Comparison of ENCODE assay signal across 8 cellular contexts in the genomic region with DNA sequence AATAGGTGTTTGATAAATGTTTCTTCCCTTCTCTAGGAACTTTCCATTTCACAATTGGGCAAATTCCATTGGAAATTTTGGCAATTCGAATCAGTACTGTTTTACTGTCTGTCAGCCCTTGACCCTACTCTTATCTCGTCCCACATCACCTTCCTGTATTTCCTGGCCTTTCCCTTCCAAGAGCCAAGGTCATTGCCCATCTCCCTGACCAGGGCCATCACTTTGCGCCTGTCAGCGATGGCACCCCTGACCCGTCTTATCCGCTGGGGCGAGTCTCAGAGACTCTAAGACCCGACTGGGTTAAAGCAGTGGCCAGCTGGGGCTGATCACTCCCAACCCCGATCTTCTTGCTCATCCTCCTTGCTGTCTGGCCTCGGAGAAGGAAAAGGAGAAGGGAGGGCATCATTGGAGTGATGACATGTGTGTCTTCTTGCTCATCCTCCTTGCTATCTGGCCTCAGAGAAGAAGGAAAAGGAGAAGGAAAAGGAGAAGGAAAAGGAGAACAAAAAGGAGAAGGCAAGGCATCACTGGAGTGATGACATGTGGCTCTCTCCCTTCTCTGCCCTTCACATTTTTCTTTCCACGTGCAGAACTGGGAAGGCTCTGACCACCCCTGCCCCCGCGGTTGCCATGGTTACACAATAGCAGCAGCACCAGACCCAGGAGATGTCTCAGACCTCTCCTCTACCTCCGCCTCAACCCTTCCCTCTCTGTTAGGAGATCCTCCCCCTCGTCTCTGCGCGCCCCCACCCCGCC. TPM values are rescaled to one million over a fixed set of nuclear protein-coding genes. Genes with fewer than 3 reads are reported as not detected.
DNase-seq lines count a peak whose midpoint lies in the region; ATAC-seq and TF ChIP-seq lines count a peak whose summit lies in the region.

No MANE protein-coding gene starts in this region.

- H3K27me3 Mint-ChIP-seq in activated B cell treated with CpG ODN at 0.5 μM for 24 hours: peaks cover 22% of the 10 kb centered on the region
- H3K27me3 Mint-ChIP-seq in Caco-2 (ENCODE audit: insufficient read depth, unreplicated experiment): no peaks in the 10 kb centered on the region

- no peaks in the 10 kb centered on the region for H4K20me1 ChIP-seq in GM23248 (ENCODE audit: insufficient read depth)

- CTCF ChIA-PET in activated B cell treated with CpG ODN at 0.5 μM for 24 hours (lab: Charles Lee): no interaction called here
- CTCF ChIA-PET in Caco-2 (lab: Charles Lee): no interaction called here

- ATAC-seq in activated B cell treated with CpG ODN at 0.5 μM for 24 hours (ENCODE audit: low read depth) (no peak), gastrocnemius medialis (no peak)

- DNase-seq in GM23248 (peak; percentile 64), activated B cell treated with CpG ODN at 0.5 μM for 24 hours (no peak), iPS DF 6.9 (ENCODE audit: low read depth, low spot score) (no peak), gastrocnemius medialis (no peak), Caco-2 (no peak), NCI-H1694 (lab: John Stamatoyannopoulos, UW) (no peak), cerebellar cortex (ENCODE audit: low spot score) (no peak), NCI-H146 treated with DMSO at 0.1 percent for 48 hours (lab: John Stamatoyannopoulos, UW; ENCODE audit: unreplicated experiment) (no peak)

- H3K27ac Mint-ChIP-seq in activated B cell treated with CpG ODN at 0.5 μM for 24 hours: no peak overlapping the region
- H3K27ac Mint-ChIP-seq in Caco-2 (ENCODE audit: unreplicated experiment): no peak overlapping the region

- H3K9me3 ChIP-seq in GM23248 (ENCODE audit: low read depth): no peaks in the 10 kb centered on the region
- H3K9me3 ChIP-seq in iPS DF 6.9 (ENCODE audit: control insufficient read depth, insufficient read depth, low read length): no peaks in the 10 kb centered on the region; the same call in 1 of the 2 replicates
- H3K9me3 ChIP-seq in gastrocnemius medialis: no peaks in the 10 kb centered on the region
- H3K9me3 ChIP-seq in Caco-2: peaks cover 12% of the 10 kb centered on the region; the same call in 1 of the 2 replicates

- H3K4me3 ChIP-seq in GM23248 (peak overlapping the region; percentile 76), iPS DF 6.9 (ENCODE audit: low read length) (peak overlapping the region; percentile 56; the same call in 1 of the 2 replicates), gastrocnemius medialis (peak overlapping the region in 3 of 4 donors; percentile 46 to 55 (median 47)), Caco-2 (ENCODE audit: low read depth, low read length) (no peak overlapping the region)

- 0 out of 2 replicates have a peak, but pooled peaks cover 4% of the 10 kb centered on the region for H3K4me1 ChIP-seq in GM23248 (ENCODE audit: insufficient read depth)
- no peaks in the 10 kb centered on the region for H3K4me1 ChIP-seq in iPS DF 6.9 (ENCODE audit: control insufficient read depth, insufficient read depth, low read length)
- H3K4me1 ChIP-seq in gastrocnemius medialis: no peaks in the 10 kb centered on the region
- no peaks in the 10 kb centered on the region for H3K4me1 ChIP-seq in Caco-2

- WGBS in GM23248 (ENCODE audit: low coverage in 1 of 2, low lambda C conversion rate in 2 of 2, missing lambda C conversion rate in 2 of 2), 2 experiments: 37 to 39% methylated on average over 16 to 18 of the region's 18 CpGs
- no CpG with 5 or more reads among the region's 18 CpGs for WGBS in iPS DF 6.9 (ENCODE audit: insufficient coverage, insufficient read length)

- H3K36me3 Mint-ChIP-seq in activated B cell treated with CpG ODN at 0.5 μM for 24 hours (ENCODE audit: low read depth) (peaks cover 2% of the 10 kb centered on the region), Caco-2 (ENCODE audit: insufficient read depth, unreplicated experiment) (no peaks in the 10 kb centered on the region)

- peak overlapping the region; percentile 86 for H3K4me2 ChIP-seq in GM23248 (ENCODE audit: unreplicated experiment)

- peak overlapping the region; percentile 39 for H3K27ac ChIP-seq in GM23248
- H3K27ac ChIP-seq in iPS DF 6.9 (ENCODE audit: low read length): no peak overlapping the region
- no peak overlapping the region for H3K27ac ChIP-seq in gastrocnemius medialis

- no peaks in the 10 kb centered on the region for H3K9me2 ChIP-seq in GM23248 (ENCODE audit: insufficient read depth)

- H3K9me3 Mint-ChIP-seq in activated B cell treated with CpG ODN at 0.5 μM for 24 hours (peaks cover 7% of the 10 kb centered on the region), Caco-2 (ENCODE audit: unreplicated experiment) (peaks cover 15% of the 10 kb centered on the region)

- H3K4me3 Mint-ChIP-seq in activated B cell treated with CpG ODN at 0.5 μM for 24 hours (peak overlapping the region; percentile 83), Caco-2 (ENCODE audit: unreplicated experiment) (no peak overlapping the region)

- 0 out of 2 replicates have a peak, but pooled peaks cover 3% of the 10 kb centered on the region for H3K27me3 ChIP-seq in GM23248 (replicated peaks; ENCODE audit: insufficient read depth)
- peaks cover 3% of the 10 kb centered on the region; the same call in 1 of the 2 replicates for H3K27me3 ChIP-seq in iPS DF 6.9 (ENCODE audit: control insufficient read depth, insufficient read depth, low read length)
- peaks cover 4 to 5% (median 5%) of the 10 kb centered on the region in 3 donors for H3K27me3 ChIP-seq in gastrocnemius medialis
- no peaks in the 10 kb centered on the region for H3K27me3 ChIP-seq in Caco-2 (replicated peaks; ENCODE audit: control insufficient read depth, insufficient read depth, low read length)

- H3F3A ChIP-seq in GM23248 (ENCODE audit: insufficient read depth): no peaks in the 10 kb centered on the region

- intact Hi-C loops in activated B cell treated with CpG ODN at 0.5 μM for 24 hours (cut with micrococcal nuclease): loop anchor here (10.0 kb wide), 1 partner anchor 140 kb away; no protein-coding TSS in a partner anchor
- intact Hi-C loops in gastrocnemius medialis (cut with DNase I; ENCODE audit: low total_unique reads): no loop called here
- intact Hi-C loops in Caco-2 (cut with micrococcal nuclease; ENCODE audit: unreplicated experiment): loop anchor here (5.0 kb wide), 1 partner anchor 278 kb away; no protein-coding TSS in a partner anchor

- H3K4me1 Mint-ChIP-seq in activated B cell treated with CpG ODN at 0.5 μM for 24 hours: peaks cover 21% of the 10 kb centered on the region
- H3K4me1 Mint-ChIP-seq in Caco-2 (ENCODE audit: low read depth, unreplicated experiment): no peaks in the 10 kb centered on the region

- peak overlapping the region; percentile 69 for H3K9ac ChIP-seq in GM23248

- TF ChIP-seq CTCF in activated B cell treated with CpG ODN at 0.5 μM for 24 hours (IDR thresholded peaks at IDR 0.05) (no peak), gastrocnemius medialis (IDR thresholded peaks at IDR 0.05 in 4 of 5, conservative IDR thresholded peaks at IDR 0.05 in 1 of 5) (no peak), Caco-2 (IDR thresholded peaks at IDR 0.05; ENCODE audit: insufficient read depth in 1 of 2, low read depth in 1 of 2, low read length in 1 of 2, severe bottlenecking in 1 of 2, unreplicated experiment in 1 of 2) (no peak)

- H3K79me2 ChIP-seq in GM23248 (ENCODE audit: insufficient read depth): no peaks in the 10 kb centered on the region

- H2AFZ ChIP-seq in GM23248: peak overlapping the region; percentile 86

- BruUV-seq in Caco-2 (replicated peaks; lab: Mats Ljungman, UMichigan): no TSS peak

- in situ Hi-C loops in GM23248 (cut with MboI): loop anchor here (5.0 to 25.0 kb wide), 2 partner anchors 648 to 1247 kb away; no protein-coding TSS in a partner anchor
- in situ Hi-C loops in gastrocnemius medialis (cut with MboI; ENCODE audit: low sequenced_read_pairs in 4 of 4): no loop called here

- H3K36me3 ChIP-seq in GM23248 (ENCODE audit: low read depth) (no peaks in the 10 kb centered on the region), iPS DF 6.9 (ENCODE audit: control insufficient read depth, insufficient read depth, low read length) (no peaks in the 10 kb centered on the region), gastrocnemius medialis (no peaks in the 10 kb centered on the region), Caco-2 (ENCODE audit: control insufficient read depth, insufficient read depth, low read length) (no peaks in the 10 kb centered on the region)

- POLR2A ChIA-PET in activated B cell treated with CpG ODN at 0.5 μM for 24 hours (lab: Charles Lee): no interaction called here
- POLR2A ChIA-PET in Caco-2 (lab: Charles Lee): no interaction called here

- no peak for TF ChIP-seq POLR2A in gastrocnemius medialis (IDR thresholded peaks at IDR 0.05)

RNA-seq across cellular contexts. Expression of a gene that starts 2.1 kb away (rescaled TPM):
- 6.6 and 10.1 TPM in 2 replicates for total RNA-seq in GM23248 (2014; rRNA removed; shearing (Covaris generic))
- 3.0 and 4.0 TPM in 2 replicates for polyA plus RNA-seq in GM23248 (2016; fragmentation: Nextera tagmentation; extraction: Ambion mirVana)
- total RNA-seq in activated B cell treated with CpG ODN at 0.5 μM for 24 hours: not detected in 2 replicates
- under 1 TPM in 1 of 4 donors, not detected in 3; 0.75 TPM for total RNA-seq in gastrocnemius medialis
- total RNA-seq in Caco-2 (2022): 0.61 and 0.84 TPM in 2 replicates
